In the genomic region with DNA sequence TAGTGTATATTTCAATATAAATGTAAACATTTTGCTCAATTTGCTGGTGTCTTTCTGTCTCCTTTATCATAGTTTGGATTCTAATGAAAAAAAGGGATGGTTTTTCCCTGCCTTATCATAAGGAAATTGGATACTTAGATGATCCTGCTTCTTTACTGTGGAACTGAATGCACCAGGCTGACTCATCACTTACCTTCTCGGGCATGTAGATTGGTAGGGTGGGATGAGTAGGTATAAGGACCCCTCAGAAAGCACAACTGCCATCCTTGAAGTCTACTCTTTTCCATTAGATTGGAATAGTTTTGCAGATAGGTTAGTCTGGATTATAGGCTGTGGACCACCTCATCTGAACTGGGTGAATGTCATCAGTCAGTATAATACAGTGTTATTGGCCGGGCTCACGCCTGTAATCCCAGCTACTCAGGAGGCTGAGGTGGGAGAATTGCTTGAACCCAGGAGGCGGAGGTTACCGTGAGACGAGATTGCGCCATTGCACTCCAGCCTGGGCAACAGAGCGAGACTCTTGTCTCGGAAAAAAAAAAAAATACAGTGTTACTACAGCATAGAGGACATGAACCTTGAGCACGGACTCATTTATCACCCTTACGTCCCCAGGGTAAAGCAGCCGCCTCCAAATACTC, we compare ENCODE assay signal across 1 cellular context.
TF ChIP-seq lines count a peak whose summit lies in the region.

No MANE protein-coding gene starts in this region.

TF ChIP-seq in H1, 55 proteins besides CTCF, POLR2A, EP300 and RAD21:
- TF ChIP-seq CEBPB (IDR thresholded peaks at IDR 0.05; ENCODE audit: low read depth, low read length): 0 out of 2 replicates have a peak, but pooled peaks have one; percentile 5
- TF ChIP-seq FOSL1 (IDR thresholded peaks at IDR 0.05; ENCODE audit: insufficient read depth, low read depth, low read length): no peak
